17 cellular contexts compared by ENCODE assay signal in the genomic region with DNA sequence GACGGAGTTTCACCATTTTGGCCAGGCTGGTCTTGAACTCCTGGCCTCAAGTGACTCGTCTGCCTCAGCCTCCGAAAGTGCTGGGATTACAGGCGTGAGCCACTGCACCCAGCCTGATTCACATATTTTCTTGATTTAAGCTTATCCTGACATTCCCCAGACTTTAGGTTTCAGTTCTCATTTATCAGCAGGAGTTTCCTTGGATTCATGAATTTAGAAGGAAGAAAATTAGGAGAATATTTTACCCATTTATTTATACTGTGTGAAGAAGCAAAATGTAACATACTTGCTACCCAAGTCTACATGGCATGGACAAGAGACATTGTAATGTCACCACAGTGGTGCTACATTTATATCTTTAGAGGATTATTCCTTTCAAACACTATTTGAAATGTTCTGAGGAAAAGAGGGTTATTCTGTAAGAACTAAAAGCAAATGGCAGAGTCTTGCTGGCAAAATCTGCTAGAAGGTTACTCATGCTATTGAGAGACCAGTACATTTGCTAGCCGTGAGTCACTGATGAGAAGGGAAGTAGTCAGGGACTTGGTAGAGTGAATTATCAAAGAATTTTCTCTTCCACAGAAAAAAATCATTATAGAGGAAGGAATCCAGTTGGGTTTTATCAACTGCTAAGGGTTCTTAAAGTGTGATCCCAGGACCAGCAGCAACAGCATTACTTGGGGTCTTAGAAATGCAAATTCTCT. TPM values are rescaled to one million over a fixed set of nuclear protein-coding genes. Genes with fewer than 3 reads are reported as not detected.
DNase-seq lines count a peak whose midpoint lies in the region; ATAC-seq and TF ChIP-seq lines count a peak whose summit lies in the region.
"Had no signal": no experiment of that assay in that cellular context is flagged by ENCODE, and none has a peak within 500 bp of the region (broad histone marks: within the 10 kb centered on the region; RNA-seq: fewer than 3 reads in every experiment).

No MANE protein-coding gene starts in this region.

- no peak overlapping the region for H3K4me3 Mint-ChIP-seq in activated CD8-positive, alpha-beta memory T cell treated with anti-CD3 and anti-CD28 coated beads, Interleukin-2, amount 10 ng/mL, durations not matched to agents 7 days and 5 days
- H3K4me3 Mint-ChIP-seq: activated CD4-positive, alpha-beta memory T cell treated with anti-CD3 and anti-CD28 coated beads for 36 hours; dendritic cell treated with granulocyte-macrophage colony-stimulating factor and Interleukin-4, amounts not matched to agents 40 ng/mL and 50 ng/mL, for 4 days; memory B cell; T-helper 1 cell treated with Interleukin-12 subunit alpha and Interleukin-12 subunit beta and Interleukin-4 antibody, amounts not matched to agents 30 μg/mL and 1 μg/mL, for 36 hours had no signal

- H3K4me1 ChIP-seq in Panc1 (ENCODE audit: control insufficient read depth, insufficient read depth, low read length): no peaks in the 10 kb centered on the region; the same call in 1 of the 2 replicates

- no peak overlapping the region for H3K27ac Mint-ChIP-seq in activated CD8-positive, alpha-beta memory T cell treated with anti-CD3 and anti-CD28 coated beads, Interleukin-2, amount 10 ng/mL, durations not matched to agents 7 days and 5 days
- H3K27ac Mint-ChIP-seq: activated CD4-positive, alpha-beta memory T cell treated with anti-CD3 and anti-CD28 coated beads for 36 hours; dendritic cell treated with granulocyte-macrophage colony-stimulating factor and Interleukin-4, amounts not matched to agents 40 ng/mL and 50 ng/mL, for 4 days; memory B cell; T-helper 1 cell treated with Interleukin-12 subunit alpha and Interleukin-12 subunit beta and Interleukin-4 antibody, amounts not matched to agents 30 μg/mL and 1 μg/mL, for 36 hours had no signal

- no peaks in the 10 kb centered on the region for H3K36me3 ChIP-seq in Panc1 (ENCODE audit: control insufficient read depth, insufficient read depth, low read length)
- H3K36me3 ChIP-seq: stomach had no signal

- H3K9me3 ChIP-seq in Panc1 (ENCODE audit: control insufficient read depth, insufficient read depth, low read depth, low read length): no peaks in the 10 kb centered on the region
- H3K9me3 ChIP-seq: stomach had no signal

- TF ChIP-seq CTCF in Panc1 (IDR thresholded peaks at IDR 0.05) (no peak), epithelial cell of esophagus (IDR thresholded peaks at IDR 0.05; ENCODE audit: insufficient read depth, low read depth, low read length, missing control alignments) (no peak), GM10248 (IDR thresholded peaks at IDR 0.05; ENCODE audit: control extremely low read depth, extremely low read depth, low read depth, missing control alignments) (no peak)

- 0 out of 2 replicates have a peak, but pooled peaks have one; percentile 59 for ATAC-seq in Panc1
- no peak for ATAC-seq in activated CD8-positive, alpha-beta memory T cell treated with anti-CD3 and anti-CD28 coated beads, Interleukin-2, amount 10 ng/mL, durations not matched to agents 7 days and 5 days
- ATAC-seq: GM12878 had no signal

- CTCF ChIA-PET in Panc1 (lab: Charles Lee) (no interaction called here), GM10248 (lab: Yijun Ruan, JAX) (no interaction called here)
- CTCF ChIA-PET in activated CD8-positive, alpha-beta memory T cell treated with anti-CD3 and anti-CD28 coated beads, Interleukin-2, amount 10 ng/mL, durations not matched to agents 7 days and 5 days (lab: Charles Lee): no interaction called here

- H3K27ac ChIP-seq in Panc1 (ENCODE audit: low read length): no peak overlapping the region
- H3K27ac ChIP-seq: hepatocyte, stomach had no signal

- DNase-seq in EH (ENCODE audit: low read depth) (peak; percentile 93), Panc1 (ENCODE audit: low read depth, low spot score) (no peak), epithelial cell of esophagus (ENCODE audit: low read depth) (peak; percentile 92), non-pigmented ciliary epithelial cell (ENCODE audit: low read depth) (peak; percentile 92), hippocampal formation (lab: John Stamatoyannopoulos, UW) (no peak), NCI-H748 treated with DMSO at 0.1 percent for 48 hours (lab: John Stamatoyannopoulos, UW) (no peak), GM10248 (ENCODE audit: extremely low spot score) (no peak)
- no peak for DNase-seq in activated CD8-positive, alpha-beta memory T cell treated with anti-CD3 and anti-CD28 coated beads, Interleukin-2, amount 10 ng/mL, durations not matched to agents 7 days and 5 days
- DNase-seq: activated CD4-positive, alpha-beta memory T cell treated with anti-CD3 and anti-CD28 coated beads for 36 hours; NCI-H2081; stomach had no signal

- in situ Hi-C loops in Panc1 (cut with HindIII; ENCODE audit: low pct_unique_long_range_greater_than_20kb, low sequenced_read_pairs): no loop called here

- BruUV-seq in Panc1 (replicated peaks; lab: Mats Ljungman, UMichigan): no TSS peak

- H3K27me3 ChIP-seq in Panc1 (ENCODE audit: control insufficient read depth, insufficient read depth, low read length): no peaks in the 10 kb centered on the region

- no peaks in the 10 kb centered on the region for H3K9me3 Mint-ChIP-seq in activated CD8-positive, alpha-beta memory T cell treated with anti-CD3 and anti-CD28 coated beads, Interleukin-2, amount 10 ng/mL, durations not matched to agents 7 days and 5 days (ENCODE audit: low read depth)
- H3K9me3 Mint-ChIP-seq: activated CD4-positive, alpha-beta memory T cell treated with anti-CD3 and anti-CD28 coated beads for 36 hours; dendritic cell treated with granulocyte-macrophage colony-stimulating factor and Interleukin-4, amounts not matched to agents 40 ng/mL and 50 ng/mL, for 4 days; memory B cell; T-helper 1 cell treated with Interleukin-12 subunit alpha and Interleukin-12 subunit beta and Interleukin-4 antibody, amounts not matched to agents 30 μg/mL and 1 μg/mL, for 36 hours had no signal

- POLR2A ChIA-PET in Panc1 (lab: Charles Lee) (no interaction called here), GM10248 (lab: Yijun Ruan, JAX) (no interaction called here)

- H3K4me1 Mint-ChIP-seq in activated CD8-positive, alpha-beta memory T cell treated with anti-CD3 and anti-CD28 coated beads, Interleukin-2, amount 10 ng/mL, durations not matched to agents 7 days and 5 days: no peaks in the 10 kb centered on the region
- H3K4me1 Mint-ChIP-seq: memory B cell had no signal

- peaks cover 38% of the 10 kb centered on the region for H3K27me3 Mint-ChIP-seq in activated CD8-positive, alpha-beta memory T cell treated with anti-CD3 and anti-CD28 coated beads, Interleukin-2, amount 10 ng/mL, durations not matched to agents 7 days and 5 days

- H3K4me3 ChIP-seq in Panc1 (ENCODE audit: low read depth in 2 of 2, low read length in 2 of 2) (no peak overlapping the region), epithelial cell of esophagus (ENCODE audit: low read length) (no peak overlapping the region)
- H3K4me3 ChIP-seq: GM12878, hepatocyte, stomach had no signal

- H3K36me3 Mint-ChIP-seq in activated CD8-positive, alpha-beta memory T cell treated with anti-CD3 and anti-CD28 coated beads, Interleukin-2, amount 10 ng/mL, durations not matched to agents 7 days and 5 days: no peaks in the 10 kb centered on the region
- H3K36me3 Mint-ChIP-seq: activated CD4-positive, alpha-beta memory T cell treated with anti-CD3 and anti-CD28 coated beads for 36 hours; memory B cell had no signal

- intact Hi-C loops in Panc1 (cut with micrococcal nuclease; ENCODE audit: unreplicated experiment): no loop called here

RNA-seq across cellular contexts. Expression of a gene that starts 26.1 kb away (rescaled TPM):
- not detected for total RNA-seq in Panc1 (2021; ENCODE audit: unreplicated experiment)
- not detected for polyA plus RNA-seq in Panc1 (2012; ENCODE audit: insufficient read length)
- not detected for total RNA-seq in activated CD8-positive, alpha-beta memory T cell treated with anti-CD3 and anti-CD28 coated beads, Interleukin-2, amount 10 ng/mL, durations not matched to agents 7 days and 5 days
- total RNA-seq: activated CD4-positive, alpha-beta memory T cell treated with anti-CD3 and anti-CD28 coated beads for 36 hours; H1; hepatocyte had no signal
- polyA plus RNA-seq: H1, hepatocyte, stomach had no signal

RNA-seq across cellular contexts. Expression of a gene that starts 43.0 kb away (rescaled TPM):
- 1.3 TPM for total RNA-seq in Panc1 (2021; ENCODE audit: unreplicated experiment)
- 0.19 TPM for polyA plus RNA-seq in Panc1 (2012; ENCODE audit: insufficient read length)
- not detected for total RNA-seq in activated CD8-positive, alpha-beta memory T cell treated with anti-CD3 and anti-CD28 coated beads, Interleukin-2, amount 10 ng/mL, durations not matched to agents 7 days and 5 days
- total RNA-seq: activated CD4-positive, alpha-beta memory T cell treated with anti-CD3 and anti-CD28 coated beads for 36 hours; H1; hepatocyte had no signal
- polyA plus RNA-seq: H1, stomach had no signal

Comparison
In these comparisons a context has a peak if more than half of its experiments do, and no peak if none do; other contexts are left out.
1. DNase-seq: peak in EH (single experiment), epithelial cell of esophagus (single experiment) and non-pigmented ciliary epithelial cell (single experiment); none in Panc1 (single experiment), hippocampal formation (0 of 2), activated CD8-positive, alpha-beta memory T cell treated with anti-CD3 and anti-CD28 coated beads, Interleukin-2, amount 10 ng/mL, durations not matched to agents 7 days and 5 days (single experiment), NCI-H748 treated with DMSO at 0.1 percent for 48 hours (single experiment) and GM10248 (single experiment).